In genomic region chr10:111148025-111148424, GRCh38 we compare ENCODE assay signal across 1 cellular context.
TF ChIP-seq lines count a peak whose summit lies in the region.

No MANE protein-coding gene starts in this region.

TF ChIP-seq in H1, 55 proteins besides CTCF, POLR2A, EP300 and RAD21 (continued from another document):
- TF ChIP-seq CHD7 (IDR thresholded peaks at IDR 0.05; ENCODE audit: insufficient replicate concordance, low read length) (no peak), JUN (IDR thresholded peaks at IDR 0.05; ENCODE audit: low read depth, low read length) (no peak), CTBP2 (IDR thresholded peaks at IDR 0.05; ENCODE audit: borderline replicate concordance, insufficient read depth, insufficient read length, low read length) (no peak), GABPA (IDR thresholded peaks at IDR 0.05; ENCODE audit: borderline replicate concordance, insufficient read depth, low read length) (no peak), MAFK (IDR thresholded peaks at IDR 0.05; ENCODE audit: low read depth, low read length) (no peak), TAF7 (optimal IDR thresholded peaks at IDR 0.05; ENCODE audit: borderline replicate concordance, low read depth, low read length) (no peak), ATF3 (IDR thresholded peaks at IDR 0.05; ENCODE audit: insufficient read depth, low read depth, low read length) (no peak), CREB1 (IDR thresholded peaks at IDR 0.05) (no peak), SIX5 (IDR thresholded peaks at IDR 0.05; ENCODE audit: low read depth, low read length) (no peak), BACH1 (IDR thresholded peaks at IDR 0.05; ENCODE audit: low read length) (no peak), RXRA (IDR thresholded peaks at IDR 0.05; ENCODE audit: insufficient read depth, low read depth, low read length) (no peak), ATF2 (IDR thresholded peaks at IDR 0.05; ENCODE audit: low read length) (no peak), SUZ12 (IDR thresholded peaks at IDR 0.05; ENCODE audit: low read length) (no peak)
